3 cellular contexts compared by ENCODE assay signal in genomic region chr3:54895613-54896012, GRCh38.
A peak's percentile ranks its signal among the peaks of the same experiment; 100 is the strongest.
TF ChIP-seq lines count a peak whose summit lies in the region.

No MANE protein-coding gene starts in this region.

TF ChIP-seq in SK-N-SH, 30 proteins besides CTCF, POLR2A, EP300 and RAD21:
- TF ChIP-seq REST (IDR thresholded peaks at IDR 0.05; ENCODE audit: low read depth, low read length): peak; percentile 76; the same call in 1 of the 2 replicates
- no peak for TF ChIP-seq PBX3 (IDR thresholded peaks at IDR 0.05)

TF ChIP-seq in SK-N-SH treated with all-trans-retinoic acid at 6 μM for 48 hours, 23 proteins besides CTCF, POLR2A, EP300 and RAD21:
- TF ChIP-seq OSR1 (CRISPR knock-in tag; IDR thresholded peaks at IDR 0.05) (no peak), ZFP30 (CRISPR knock-in tag; IDR thresholded peaks at IDR 0.05) (no peak), SNAI2 (CRISPR knock-in tag; IDR thresholded peaks at IDR 0.05) (no peak)

TF ChIP-seq in IMR-90, 13 proteins besides CTCF, POLR2A, EP300 and RAD21:
- TF ChIP-seq SMC3 (IDR thresholded peaks at IDR 0.05; ENCODE audit: low read depth, low read length): no peak
- TF ChIP-seq RCOR1 (IDR thresholded peaks at IDR 0.05; ENCODE audit: insufficient replicate concordance, low read length): no peak
- TF ChIP-seq BHLHE40 (IDR thresholded peaks at IDR 0.05; ENCODE audit: low read depth, low read length): no peak
- no peak for TF ChIP-seq MXI1 (IDR thresholded peaks at IDR 0.05; ENCODE audit: borderline replicate concordance, low read depth, low read length)
- no peak for TF ChIP-seq CHD1 (IDR thresholded peaks at IDR 0.05; ENCODE audit: low read depth, low read length)
- TF ChIP-seq USF2 (IDR thresholded peaks at IDR 0.05; ENCODE audit: low read depth, low read length): no peak
- no peak for TF ChIP-seq ELK1 (IDR thresholded peaks at IDR 0.05; ENCODE audit: borderline replicate concordance, low read depth, low read length)
- no peak for TF ChIP-seq MAFK (IDR thresholded peaks at IDR 0.05; ENCODE audit: low read depth, low read length)
- TF ChIP-seq MAZ (IDR thresholded peaks at IDR 0.05; ENCODE audit: borderline replicate concordance, low read depth, low read length): no peak
- TF ChIP-seq NFE2L2 (IDR thresholded peaks at IDR 0.05; ENCODE audit: low read depth, low read length): no peak
- TF ChIP-seq FOS (IDR thresholded peaks at IDR 0.05; ENCODE audit: low read depth, low read length): no peak
- TF ChIP-seq RFX5 (IDR thresholded peaks at IDR 0.05; ENCODE audit: low read depth, low read length): no peak
- TF ChIP-seq CEBPB (IDR thresholded peaks at IDR 0.05; ENCODE audit: low read depth, low read length): no peak
